Comparison of ENCODE assay signal across 11 cellular contexts in genomic region chr18:39191058-39191457, GRCh38.
"Had no signal": no experiment of that assay in that cellular context is flagged by ENCODE, and none has a peak within 500 bp of the region (broad histone marks: within the 10 kb centered on the region; RNA-seq: fewer than 3 reads in every experiment).

No MANE protein-coding gene starts in this region.

- H3K36me3 ChIP-seq: HAP-1 had no signal

- H3K27ac ChIP-seq: GM23248 had no signal

- H3K4me3 ChIP-seq: GM23248, GM23338, HAP-1 had no signal

- H2AFZ ChIP-seq: GM23248, GM23338 had no signal

- DNase-seq: GM23248, GOT3, H7, H9, HCEC 1CT, HFFc6 had no signal

- H3K4me2 ChIP-seq: GM23338 had no signal

- H3K9me3 ChIP-seq: HAP-1 had no signal

- H3K9ac ChIP-seq: GM23248 had no signal

- FAIRE-seq: H1, H54 had no signal

- ATAC-seq: GM23338, HCT116 had no signal

- H3K4me1 ChIP-seq: HAP-1 had no signal
